Comparison of ENCODE assay signal across 9 cellular contexts in the genomic region with DNA sequence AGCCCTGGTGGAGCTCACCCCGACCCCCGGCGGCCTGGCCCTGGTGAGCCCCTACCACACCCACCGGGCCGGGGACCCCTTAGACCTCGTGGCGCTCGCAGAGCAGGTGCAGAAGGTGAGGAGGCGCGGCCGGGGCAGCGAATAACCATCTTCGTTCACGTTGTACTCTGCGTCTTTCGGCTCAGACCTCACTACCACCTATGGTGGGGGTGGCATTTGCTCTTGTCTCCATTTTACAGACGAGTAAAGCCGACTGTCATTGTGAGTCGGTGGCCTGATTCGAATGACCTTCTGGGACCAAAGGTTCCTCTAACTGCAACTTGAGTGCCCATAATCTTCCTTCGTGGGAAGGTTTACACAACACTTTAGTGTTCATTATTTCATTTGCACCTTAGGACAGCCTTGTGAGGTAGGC. TPM values are rescaled to one million over a fixed set of nuclear protein-coding genes. Genes with fewer than 3 reads are reported as not detected.
DNase-seq lines count a peak whose midpoint lies in the region; ATAC-seq, FAIRE-seq and TF ChIP-seq lines count a peak whose summit lies in the region.
"Had no signal": no experiment of that assay in that cellular context is flagged by ENCODE, and none has a peak within 500 bp of the region (broad histone marks: within the 10 kb centered on the region; RNA-seq: fewer than 3 reads in every experiment).

No MANE protein-coding gene starts in this region.

- CTCF ChIA-PET in HEK293T (lab: Yijun Ruan, JAX), result interaction anchor here (1.5 to 2.9 kb wide), 4 partner anchors 10 to 306 kb away, joined by 7 to 18 read pairs (median 10); no protein-coding TSS in a partner anchor
- CTCF ChIA-PET in endothelial cell of umbilical vein (lab: Charles Lee), result interaction anchor here (0.8 to 3.7 kb wide), 11 partner anchors 9 to 306 kb away, joined by 3 to 32 read pairs (median 6); partner anchors contain the start of gene YBX1

- H3K9me1 ChIP-seq in endothelial cell of umbilical vein (replicated peaks; ENCODE audit: control insufficient read depth, extremely low read depth, insufficient read depth, low read length), result no peaks in the 10 kb centered on the region

- peaks cover 2% of the 10 kb centered on the region for H3K27me3 Mint-ChIP-seq in neural progenitor cell (ENCODE audit: insufficient read depth, low read depth)

- H3K9ac ChIP-seq in OCI-LY1 (ENCODE audit: low read length) (peak overlapping the region; percentile 92), endothelial cell of umbilical vein (replicated peaks; ENCODE audit: extremely low read depth, insufficient read depth, low read length) (peak overlapping the region; percentile 83), neural progenitor cell (peak overlapping the region; percentile 57)

- TF ChIP-seq CTCF in OCI-LY1 (IDR thresholded peaks at IDR 0.05; ENCODE audit: low read length) (no peak), endothelial cell of umbilical vein (IDR thresholded peaks at IDR 0.05; ENCODE audit: extremely low read depth in 1 of 2, insufficient read depth in 1 of 2, low read depth in 1 of 2, low read length in 2 of 2) (no peak), neural progenitor cell (IDR thresholded peaks at IDR 0.05) (no peak)

- H3F3A ChIP-seq in OCI-LY1 (ENCODE audit: insufficient read depth, low read length) (no peaks in the 10 kb centered on the region), neural progenitor cell (ENCODE audit: low read depth) (peaks cover 7% of the 10 kb centered on the region)

- peaks cover 8% of the 10 kb centered on the region for H3K36me3 Mint-ChIP-seq in neural progenitor cell

- H3K9me3 ChIP-seq in OCI-LY1 (ENCODE audit: low read length) (no peaks in the 10 kb centered on the region), endothelial cell of umbilical vein (replicated peaks; ENCODE audit: control insufficient read depth, insufficient read depth, low read length) (no peaks in the 10 kb centered on the region), neural progenitor cell (ENCODE audit: low read depth) (no peaks in the 10 kb centered on the region)

- TF ChIP-seq POLR2A in endothelial cell of umbilical vein (IDR thresholded peaks at IDR 0.05; ENCODE audit: low read depth, low read length), result no peak

- peak overlapping the region; percentile 15 for H3K27ac ChIP-seq in OCI-LY1 (ENCODE audit: low read depth, low read length, poor library complexity, severe bottlenecking)
- H3K27ac ChIP-seq in endothelial cell of umbilical vein (ENCODE audit: insufficient read depth, low read depth, low read length), result peak overlapping the region; percentile 39
- H3K27ac ChIP-seq in neural progenitor cell, result no peak overlapping the region

- no TSS peak for BruUV-seq in endothelial cell of umbilical vein (replicated peaks; lab: Mats Ljungman, UMichigan)

- H3K79me2 ChIP-seq in OCI-LY1 (ENCODE audit: insufficient read depth, low read length) (peaks cover 28% of the 10 kb centered on the region), endothelial cell of umbilical vein (ENCODE audit: control insufficient read depth, insufficient read depth, low read length) (peaks cover 64% of the 10 kb centered on the region), neural progenitor cell (ENCODE audit: low read depth) (peaks cover 89% of the 10 kb centered on the region)

- H3K27me3 ChIP-seq in OCI-LY1 (ENCODE audit: insufficient read depth, low read length) (no peaks in the 10 kb centered on the region), endothelial cell of umbilical vein (ENCODE audit: control insufficient read depth in 2 of 2, insufficient read depth in 2 of 2, low read length in 2 of 2) (no peaks in the 10 kb centered on the region), neural progenitor cell (no peaks in the 10 kb centered on the region)

- H4K20me1 ChIP-seq in OCI-LY1 (ENCODE audit: insufficient read depth, low read length), result no peaks in the 10 kb centered on the region
- no peaks in the 10 kb centered on the region for H4K20me1 ChIP-seq in endothelial cell of umbilical vein (replicated peaks; ENCODE audit: control insufficient read depth, extremely low read depth, insufficient read depth, low read length)
- H4K20me1 ChIP-seq in neural progenitor cell (ENCODE audit: low read depth), result peaks cover 24% of the 10 kb centered on the region

- FAIRE-seq in endothelial cell of umbilical vein (lab: Jason Lieb, UNC), result no peak

- ATAC-seq in GM18868 (IDR thresholded peaks at IDR 0.05; ENCODE audit: unreplicated experiment), result peak; percentile 10

- H3K9me2 ChIP-seq in OCI-LY1 (ENCODE audit: low read depth, low read length), result no peaks in the 10 kb centered on the region

- H3K9me3 Mint-ChIP-seq in neural progenitor cell, result no peaks in the 10 kb centered on the region
- H3K9me3 Mint-ChIP-seq: activated T-cell treated with anti-CD3 and anti-CD28 coated beads, Interleukin-2, amount 50 U/mL, for 4 hours had no signal

- dilution Hi-C loops in endothelial cell of umbilical vein (cut with MboI; ENCODE audit: extremely low pct_ligation_motif_present, low sequenced_read_pairs), result no loop called here

- H3K36me3 ChIP-seq in OCI-LY1 (ENCODE audit: insufficient read depth, low read length) (peaks cover 19% of the 10 kb centered on the region; the same call in 1 of the 2 replicates), endothelial cell of umbilical vein (ENCODE audit: control insufficient read depth in 2 of 2, extremely low read depth in 1 of 2, insufficient read depth in 2 of 2, low read length in 2 of 2) (no peaks in the 10 kb centered on the region), neural progenitor cell (no peaks in the 10 kb centered on the region)

- DNase-seq in HEK293T (ENCODE audit: extremely low spot score), result no peak
- DNase-seq in endothelial cell of umbilical vein (ENCODE audit: low read depth, low spot score), result no peak
- DNase-seq in neural progenitor cell (ENCODE audit: low spot score), result no peak
- no peak for DNase-seq in mucosa of gallbladder (ENCODE audit: low spot score)
- no peak for DNase-seq in SHP77 (lab: John Stamatoyannopoulos, UW)
- DNase-seq in SHP77 treated with DMSO at 0.1 percent for 48 hours (lab: John Stamatoyannopoulos, UW), result no peak

- intact Hi-C loops in endothelial cell of umbilical vein (cut with micrococcal nuclease), result loop anchor here (1.0 to 5.0 kb wide), 5 partner anchors 50 to 310 kb away; partner anchors contain the start of genes ERMAP, PPCS, PPIH and SVBP

- H3K27ac Mint-ChIP-seq in neural progenitor cell, result peak overlapping the region; percentile 83

- H3K4me1 ChIP-seq in OCI-LY1 (ENCODE audit: insufficient read depth, low read length, severe bottlenecking) (peaks cover 30% of the 10 kb centered on the region), endothelial cell of umbilical vein (ENCODE audit: control insufficient read depth, extremely low read depth, insufficient read depth, low read length) (peaks cover 20% of the 10 kb centered on the region), neural progenitor cell (peaks cover 11% of the 10 kb centered on the region)

- no peak overlapping the region for H3K4me3 Mint-ChIP-seq in neural progenitor cell
- H3K4me3 Mint-ChIP-seq: activated T-cell treated with anti-CD3 and anti-CD28 coated beads, Interleukin-2, amount 50 U/mL, for 4 hours had no signal

- H2AFZ ChIP-seq in OCI-LY1 (ENCODE audit: low read length) (no peak overlapping the region), endothelial cell of umbilical vein (ENCODE audit: low read depth, low read length) (peak overlapping the region; percentile 25), neural progenitor cell (replicated peaks) (peak overlapping the region; percentile 75)

- H3K4me3 ChIP-seq in OCI-LY1 (ENCODE audit: low read depth, low read length, poor library complexity, severe bottlenecking) (peak overlapping the region; percentile 92), endothelial cell of umbilical vein (replicated peaks in 1 of 3; ENCODE audit: insufficient read depth in 1 of 3, low read depth in 1 of 3, low read length in 3 of 3) (peak overlapping the region; percentile 22 to 91 (median 90)), neural progenitor cell (peak overlapping the region; percentile 91)

- H3K4me1 Mint-ChIP-seq in neural progenitor cell, result peaks cover 15% of the 10 kb centered on the region

- H3K4me2 ChIP-seq in OCI-LY1 (ENCODE audit: low read length) (peak overlapping the region; percentile 100), endothelial cell of umbilical vein (ENCODE audit: insufficient read depth, low read length) (peak overlapping the region; percentile 86), neural progenitor cell (peak overlapping the region; percentile 94)

- POLR2A ChIA-PET in HEK293T (lab: Yijun Ruan, JAX) (interaction anchor here (0.8 to 3.7 kb wide), 28 partner anchors 10 to 763 kb away, joined by 3 to 44 read pairs (median 4); partner anchors contain the start of genes CCDC30, CFAP57, CLDN19 and EBNA1BP2), endothelial cell of umbilical vein (lab: Charles Lee) (interaction anchor here (0.7 to 1.7 kb wide), 6 partner anchors 10 to 440 kb away, joined by 3 to 6 read pairs (median 4); partner anchors contain the start of genes ERMAP, SVBP and ZNF691)

RNA-seq across cellular contexts. Expression of gene C1orf50, which starts 0.5 kb away (rescaled TPM):
- 4.0 and 7.4 TPM in 2 replicates for total RNA-seq in endothelial cell of umbilical vein
- 2.8 and 4.8 TPM in 2 replicates for polyA plus RNA-seq in endothelial cell of umbilical vein
- 4.6 and 5.3 TPM in 2 replicates for polyA plus RNA-seq in endothelial cell of umbilical vein (2011; cell fraction: cytosol; rRNA removed)
- polyA plus RNA-seq in endothelial cell of umbilical vein (2011; cell fraction: nucleus; rRNA removed), result 4.0 and 4.6 TPM in 2 replicates
- polyA plus RNA-seq in endothelial cell of umbilical vein (2012), result 2.8 and 4.5 TPM in 2 replicates
- 1.5 TPM in 2 replicates for polyA minus RNA-seq in endothelial cell of umbilical vein
- polyA minus RNA-seq in endothelial cell of umbilical vein (2011; cell fraction: cytosol; rRNA and poly(A)+ RNA removed), result 1.4 TPM
- 3.3 and 3.9 TPM in 2 replicates for polyA minus RNA-seq in endothelial cell of umbilical vein (2011; cell fraction: nucleus; rRNA and poly(A)+ RNA removed)
- 5.3 and 19.0 TPM in 2 replicates for total RNA-seq in neural progenitor cell (ENCODE audit: low replicate concordance)
- 6.7 TPM for total RNA-seq in mucosa of gallbladder

RNA-seq across cellular contexts. Expression of gene P3H1, which starts 0.7 kb away (rescaled TPM):
- total RNA-seq in endothelial cell of umbilical vein, result 136 and 146 TPM in 2 replicates
- 194 and 246 TPM in 2 replicates for polyA plus RNA-seq in endothelial cell of umbilical vein
- 142 and 155 TPM in 2 replicates for polyA plus RNA-seq in endothelial cell of umbilical vein (2011; cell fraction: cytosol; rRNA removed)
- polyA plus RNA-seq in endothelial cell of umbilical vein (2011; cell fraction: nucleus; rRNA removed), result 270 and 291 TPM in 2 replicates
- polyA plus RNA-seq in endothelial cell of umbilical vein (2012), result 88.9 and 103 TPM in 2 replicates
- polyA minus RNA-seq in endothelial cell of umbilical vein, result 146 and 147 TPM in 2 replicates
- polyA minus RNA-seq in endothelial cell of umbilical vein (2011; cell fraction: cytosol; rRNA and poly(A)+ RNA removed), result 32.3 TPM
- polyA minus RNA-seq in endothelial cell of umbilical vein (2011; cell fraction: nucleus; rRNA and poly(A)+ RNA removed), result 60.5 and 78.9 TPM in 2 replicates
- 54.9 and 77.8 TPM in 2 replicates for total RNA-seq in neural progenitor cell (ENCODE audit: low replicate concordance)
- total RNA-seq in mucosa of gallbladder, result 41.9 TPM

RNA-seq across cellular contexts. Expression of gene TMEM269, which starts 17.3 kb away (rescaled TPM):
- total RNA-seq in endothelial cell of umbilical vein (not detected in 2 replicates), neural progenitor cell (ENCODE audit: low replicate concordance) (0.31 and 0.47 TPM in 2 replicates), mucosa of gallbladder (0.06 TPM)
- polyA plus RNA-seq in endothelial cell of umbilical vein, result 0.03 TPM in 1 of 2 replicates, not detected in the other
- 0.01 TPM in 1 of 2 replicates, not detected in the other for polyA plus RNA-seq in endothelial cell of umbilical vein (2011; cell fraction: cytosol; rRNA removed)
- 0.04 TPM in 1 of 2 replicates, not detected in the other for polyA plus RNA-seq in endothelial cell of umbilical vein (2011; cell fraction: nucleus; rRNA removed)
- polyA plus RNA-seq in endothelial cell of umbilical vein (2012), result 0.12 TPM in 1 of 2 replicates, not detected in the other
- not detected in 2 replicates for polyA minus RNA-seq in endothelial cell of umbilical vein
- polyA minus RNA-seq in endothelial cell of umbilical vein (2011; cell fraction: cytosol; rRNA and poly(A)+ RNA removed), result not detected
- polyA minus RNA-seq in endothelial cell of umbilical vein (2011; cell fraction: nucleus; rRNA and poly(A)+ RNA removed), result 0.14 TPM in 1 of 2 replicates, not detected in the other

RNA-seq across cellular contexts. Expression of gene CLDN19, which starts 27.5 kb away (rescaled TPM):
- total RNA-seq in endothelial cell of umbilical vein (not detected in 2 replicates), neural progenitor cell (ENCODE audit: low replicate concordance) (0.19 and 2.3 TPM in 2 replicates), mucosa of gallbladder (0.06 TPM)
- not detected in 2 replicates for polyA plus RNA-seq in endothelial cell of umbilical vein
- polyA plus RNA-seq in endothelial cell of umbilical vein (2011; cell fraction: cytosol; rRNA removed), result not detected in 2 replicates
- not detected in 2 replicates for polyA plus RNA-seq in endothelial cell of umbilical vein (2011; cell fraction: nucleus; rRNA removed)
- not detected in 2 replicates for polyA plus RNA-seq in endothelial cell of umbilical vein (2012)
- polyA minus RNA-seq in endothelial cell of umbilical vein, result not detected in 2 replicates
- polyA minus RNA-seq in endothelial cell of umbilical vein (2011; cell fraction: cytosol; rRNA and poly(A)+ RNA removed), result not detected
- not detected in 2 replicates for polyA minus RNA-seq in endothelial cell of umbilical vein (2011; cell fraction: nucleus; rRNA and poly(A)+ RNA removed)
- total RNA-seq: activated T-cell treated with anti-CD3 and anti-CD28 coated beads, Interleukin-2, amount 50 U/mL, for 4 hours had no signal

RNA-seq across cellular contexts. Expression of gene ERMAP, which starts 49.4 kb away (rescaled TPM):
- total RNA-seq in endothelial cell of umbilical vein (7.8 and 7.9 TPM in 2 replicates), neural progenitor cell (ENCODE audit: low replicate concordance) (2.2 and 5.5 TPM in 2 replicates), mucosa of gallbladder (16.6 TPM)
- 6.7 and 8.6 TPM in 2 replicates for polyA plus RNA-seq in endothelial cell of umbilical vein
- polyA plus RNA-seq in endothelial cell of umbilical vein (2011; cell fraction: cytosol; rRNA removed), result 7.1 and 7.2 TPM in 2 replicates
- polyA plus RNA-seq in endothelial cell of umbilical vein (2011; cell fraction: nucleus; rRNA removed), result 17.7 and 20.4 TPM in 2 replicates
- polyA plus RNA-seq in endothelial cell of umbilical vein (2012), result 3.5 and 3.8 TPM in 2 replicates
- polyA minus RNA-seq in endothelial cell of umbilical vein, result 10.3 and 11.5 TPM in 2 replicates
- 2.8 TPM for polyA minus RNA-seq in endothelial cell of umbilical vein (2011; cell fraction: cytosol; rRNA and poly(A)+ RNA removed)
- polyA minus RNA-seq in endothelial cell of umbilical vein (2011; cell fraction: nucleus; rRNA and poly(A)+ RNA removed), result 7.8 and 10.5 TPM in 2 replicates
